Comparison of ENCODE assay signal across 2 cellular contexts in genomic region chr4:185914583-185915199, GRCh38.
A peak's percentile ranks its signal among the peaks of the same experiment; 100 is the strongest.
TF ChIP-seq lines count a peak whose summit lies in the region.

No MANE protein-coding gene starts in this region.

TF ChIP-seq in HepG2, 621 proteins besides CTCF, POLR2A, EP300 and RAD21 (continued from another document and continues in another):
- no peak for TF ChIP-seq SOX13 (IDR thresholded peaks at IDR 0.05)
- TF ChIP-seq SOX13 (CRISPR knock-in tag; conservative IDR thresholded peaks at IDR 0.05 in 1 of 2, IDR thresholded peaks at IDR 0.05 in 1 of 2), result peak in 1 of 2 experiments; percentile 33; a peak in 1 of 4 replicates
- no peak for TF ChIP-seq ZEB1 (IDR thresholded peaks at IDR 0.05; ENCODE audit: insufficient replicate concordance, low read depth)
- no peak for TF ChIP-seq ZNF274 (CRISPR knock-in tag; IDR thresholded peaks at IDR 0.05)
- peak; percentile 56; the same call in 1 of the 2 replicates for TF ChIP-seq ARID5B (CRISPR knock-in tag; IDR thresholded peaks at IDR 0.05)
- TF ChIP-seq ASH2L (IDR thresholded peaks at IDR 0.05; ENCODE audit: insufficient read length, low read depth, low read length), result peak; percentile 36
- 0 out of 2 replicates have a peak, but pooled peaks have one; percentile 15 for TF ChIP-seq TFE3 (CRISPR knock-in tag; IDR thresholded peaks at IDR 0.05)
- TF ChIP-seq ZNF678 (CRISPR knock-in tag; IDR thresholded peaks at IDR 0.05), result no peak
- TF ChIP-seq HMG20A (CRISPR knock-in tag; IDR thresholded peaks at IDR 0.05; ENCODE audit: borderline replicate concordance), result peak; percentile 33; the same call in 1 of the 2 replicates
- TF ChIP-seq, protein P1, sequence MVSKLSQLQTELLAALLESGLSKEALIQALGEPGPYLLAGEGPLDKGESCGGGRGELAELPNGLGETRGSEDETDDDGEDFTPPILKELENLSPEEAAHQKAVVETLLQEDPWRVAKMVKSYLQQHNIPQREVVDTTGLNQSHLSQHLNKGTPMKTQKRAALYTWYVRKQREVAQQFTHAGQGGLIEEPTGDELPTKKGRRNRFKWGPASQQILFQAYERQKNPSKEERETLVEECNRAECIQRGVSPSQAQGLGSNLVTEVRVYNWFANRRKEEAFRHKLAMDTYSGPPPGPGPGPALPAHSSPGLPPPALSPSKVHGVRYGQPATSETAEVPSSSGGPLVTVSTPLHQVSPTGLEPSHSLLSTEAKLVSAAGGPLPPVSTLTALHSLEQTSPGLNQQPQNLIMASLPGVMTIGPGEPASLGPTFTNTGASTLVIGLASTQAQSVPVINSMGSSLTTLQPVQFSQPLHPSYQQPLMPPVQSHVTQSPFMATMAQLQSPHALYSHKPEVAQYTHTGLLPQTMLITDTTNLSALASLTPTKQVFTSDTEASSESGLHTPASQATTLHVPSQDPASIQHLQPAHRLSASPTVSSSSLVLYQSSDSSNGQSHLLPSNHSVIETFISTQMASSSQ (IDR thresholded peaks at IDR 0.05; ENCODE audit: low read depth), result no peak
- TF ChIP-seq, protein P1 (CRISPR knock-in tag; IDR thresholded peaks at IDR 0.05; ENCODE audit: borderline replicate concordance), result no peak
- TF ChIP-seq ERF (CRISPR knock-in tag; IDR thresholded peaks at IDR 0.05), result no peak
- TF ChIP-seq ZNF580 (CRISPR knock-in tag; IDR thresholded peaks at IDR 0.05; ENCODE audit: borderline replicate concordance, low read depth), result no peak

TF ChIP-seq in GM12878, 131 proteins besides CTCF, POLR2A, EP300 and RAD21 (continued from another document):
- TF ChIP-seq, protein P2, sequence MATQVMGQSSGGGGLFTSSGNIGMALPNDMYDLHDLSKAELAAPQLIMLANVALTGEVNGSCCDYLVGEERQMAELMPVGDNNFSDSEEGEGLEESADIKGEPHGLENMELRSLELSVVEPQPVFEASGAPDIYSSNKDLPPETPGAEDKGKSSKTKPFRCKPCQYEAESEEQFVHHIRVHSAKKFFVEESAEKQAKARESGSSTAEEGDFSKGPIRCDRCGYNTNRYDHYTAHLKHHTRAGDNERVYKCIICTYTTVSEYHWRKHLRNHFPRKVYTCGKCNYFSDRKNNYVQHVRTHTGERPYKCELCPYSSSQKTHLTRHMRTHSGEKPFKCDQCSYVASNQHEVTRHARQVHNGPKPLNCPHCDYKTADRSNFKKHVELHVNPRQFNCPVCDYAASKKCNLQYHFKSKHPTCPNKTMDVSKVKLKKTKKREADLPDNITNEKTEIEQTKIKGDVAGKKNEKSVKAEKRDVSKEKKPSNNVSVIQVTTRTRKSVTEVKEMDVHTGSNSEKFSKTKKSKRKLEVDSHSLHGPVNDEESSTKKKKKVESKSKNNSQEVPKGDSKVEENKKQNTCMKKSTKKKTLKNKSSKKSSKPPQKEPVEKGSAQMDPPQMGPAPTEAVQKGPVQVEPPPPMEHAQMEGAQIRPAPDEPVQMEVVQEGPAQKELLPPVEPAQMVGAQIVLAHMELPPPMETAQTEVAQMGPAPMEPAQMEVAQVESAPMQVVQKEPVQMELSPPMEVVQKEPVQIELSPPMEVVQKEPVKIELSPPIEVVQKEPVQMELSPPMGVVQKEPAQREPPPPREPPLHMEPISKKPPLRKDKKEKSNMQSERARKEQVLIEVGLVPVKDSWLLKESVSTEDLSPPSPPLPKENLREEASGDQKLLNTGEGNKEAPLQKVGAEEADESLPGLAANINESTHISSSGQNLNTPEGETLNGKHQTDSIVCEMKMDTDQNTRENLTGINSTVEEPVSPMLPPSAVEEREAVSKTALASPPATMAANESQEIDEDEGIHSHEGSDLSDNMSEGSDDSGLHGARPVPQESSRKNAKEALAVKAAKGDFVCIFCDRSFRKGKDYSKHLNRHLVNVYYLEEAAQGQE (IDR thresholded peaks at IDR 0.05; ENCODE audit: low read depth, low read length), result no peak
- TF ChIP-seq SKIL (IDR thresholded peaks at IDR 0.05; ENCODE audit: low read depth, poor library complexity, severe bottlenecking) (no peak), ASH2L (IDR thresholded peaks at IDR 0.05; ENCODE audit: borderline replicate concordance, low read depth) (no peak)
